15 cellular contexts compared by ENCODE assay signal in genomic region chr2:65015731-65016130, GRCh38.
"Had no signal": no experiment of that assay in that cellular context is flagged by ENCODE, and none has a peak within 500 bp of the region (broad histone marks: within the 10 kb centered on the region; RNA-seq: fewer than 3 reads in every experiment).

No MANE protein-coding gene starts in this region.

- DNase-seq: activated CD4-positive, alpha-beta memory T cell treated with anti-CD3 and anti-CD28 coated beads, Interleukin-2, amount 10 ng/mL, durations not matched to agents 7 days and 5 days; activated CD4-positive, alpha-beta T cell treated with anti-CD3 and anti-CD28 coated beads for 4 hours; activated naive CD4-positive, alpha-beta T cell treated with anti-CD3 and anti-CD28 coated beads, Interleukin-2, amount 50 U/mL, for 16 hours; activated T-cell treated with anti-CD3 and anti-CD28 coated beads, Interleukin-2, amount 50 U/mL, for 24 hours; body of pancreas; central memory CD4-positive, alpha-beta T cell; cortex of kidney; effector memory CD4-positive, alpha-beta T cell; islet precursor cell; naive thymus-derived CD4-positive, alpha-beta T cell; retina; stimulated activated CD4-positive, alpha-beta T cell treated with anti-CD3 and anti-CD28 coated beads, Interleukin-2, amount 100 ng/mL, for 48 hours; stimulated activated naive CD4-positive, alpha-beta T cell; T-helper 17 cell; transverse colon had no signal

- ATAC-seq: body of pancreas; naive thymus-derived CD4-positive, alpha-beta T cell; T-helper 17 cell had no signal
